In genomic region chr11:61425367-61426131, GRCh38 we compare ENCODE assay signal across 23 cellular contexts. TPM values are rescaled to one million over a fixed set of nuclear protein-coding genes. Genes with fewer than 3 reads are reported as not detected.
DNase-seq lines count a peak whose midpoint lies in the region; ATAC-seq and TF ChIP-seq lines count a peak whose summit lies in the region.
"Had no signal": no experiment of that assay in that cellular context is flagged by ENCODE, and none has a peak within 500 bp of the region (broad histone marks: within the 10 kb centered on the region; RNA-seq: fewer than 3 reads in every experiment).

No MANE protein-coding gene starts in this region.

- no peaks in the 10 kb centered on the region for H3K27me3 ChIP-seq in prostate gland (replicated peaks; ENCODE audit: insufficient read depth)
- H3K27me3 ChIP-seq: MG63, right atrium auricular region, SJCRH30, testis had no signal

- H3K4me3 Mint-ChIP-seq in activated naive CD8-positive, alpha-beta T cell = peak overlapping the region; percentile 61
- no peak overlapping the region for H3K4me3 Mint-ChIP-seq in activated naive CD8-positive, alpha-beta T cell treated with anti-CD3 and anti-CD28 coated beads for 36 hours
- H3K4me3 Mint-ChIP-seq in central memory CD8-positive, alpha-beta T cell = no peak overlapping the region
- H3K4me3 Mint-ChIP-seq: activated B cell treated with CpG ODN at 0.5 μM for 24 hours; endodermal cell; T-helper 1 cell treated with Interleukin-12 subunit alpha and Interleukin-12 subunit beta and Interleukin-4 antibody, amounts not matched to agents 30 μg/mL and 1 μg/mL, for 36 hours had no signal

- TF ChIP-seq CTCF in LNCaP clone FGC (IDR thresholded peaks at IDR 0.05; ENCODE audit: control insufficient read depth, extremely low read depth, insufficient read depth) (no peak), prostate gland (IDR thresholded peaks at IDR 0.05) (no peak)

- DNase-seq in activated naive CD8-positive, alpha-beta T cell treated with anti-CD3 and anti-CD28 coated beads for 36 hours = no peak
- DNase-seq in LNCaP clone FGC (ENCODE audit: low read depth) (peak; percentile 69), prostate gland (ENCODE audit: low spot score) (no peak), Ammon's horn (ENCODE audit: low spot score) (no peak), COLO668 (lab: John Stamatoyannopoulos, UW; ENCODE audit: unreplicated experiment) (no peak)
- no peak for DNase-seq in central memory CD8-positive, alpha-beta T cell (ENCODE audit: low spot score in 2 of 2)
- DNase-seq: activated B cell treated with CpG ODN at 0.5 μM for 24 hours, aorta, Calu3, cerebellar nuclear complex, endodermal cell, HCEC 1CT, MG63, NCI-H2227 treated with DMSO at 0.1 percent for 48 hours, NCI-H774, occipital lobe, SJCRH30, testis had no signal

- intact Hi-C loops in prostate gland (cut with DNase I) = no loop called here

- peaks cover 16% of the 10 kb centered on the region for H3K36me3 Mint-ChIP-seq in activated naive CD8-positive, alpha-beta T cell
- H3K36me3 Mint-ChIP-seq in activated naive CD8-positive, alpha-beta T cell treated with anti-CD3 and anti-CD28 coated beads for 36 hours = peaks cover 51% of the 10 kb centered on the region
- peaks cover 83% of the 10 kb centered on the region for H3K36me3 Mint-ChIP-seq in central memory CD8-positive, alpha-beta T cell (ENCODE audit: insufficient read depth)

- H3K4me1 ChIP-seq in prostate gland (replicated peaks) = peaks cover 7% of the 10 kb centered on the region
- H3K4me1 ChIP-seq: SJCRH30 had no signal

- peaks cover 61% of the 10 kb centered on the region for H3K4me1 Mint-ChIP-seq in activated naive CD8-positive, alpha-beta T cell (ENCODE audit: low read depth)
- peaks cover 54% of the 10 kb centered on the region for H3K4me1 Mint-ChIP-seq in activated naive CD8-positive, alpha-beta T cell treated with anti-CD3 and anti-CD28 coated beads for 36 hours
- peaks cover 43% of the 10 kb centered on the region for H3K4me1 Mint-ChIP-seq in central memory CD8-positive, alpha-beta T cell

- H3K4me3 ChIP-seq in LNCaP clone FGC (ENCODE audit: low read depth, low read length) = peak overlapping the region; percentile 38
- H3K4me3 ChIP-seq in prostate gland = no peak overlapping the region
- H3K4me3 ChIP-seq: MG63, PC-9, right atrium auricular region, SJCRH30, testis had no signal

- TF ChIP-seq POLR2A in prostate gland (IDR thresholded peaks at IDR 0.05) = no peak

- ATAC-seq in central memory CD8-positive, alpha-beta T cell (replicated peaks; ENCODE audit: extremely low read depth, poor library complexity, severe bottlenecking) = no peak
- ATAC-seq in GM21825 (IDR thresholded peaks at IDR 0.05; ENCODE audit: unreplicated experiment) = no peak

- peak overlapping the region; percentile 61 for H3K27ac Mint-ChIP-seq in activated naive CD8-positive, alpha-beta T cell
- H3K27ac Mint-ChIP-seq in activated naive CD8-positive, alpha-beta T cell treated with anti-CD3 and anti-CD28 coated beads for 36 hours = no peak overlapping the region
- H3K27ac Mint-ChIP-seq in central memory CD8-positive, alpha-beta T cell (ENCODE audit: low read depth) = peak overlapping the region; percentile 9
- H3K27ac Mint-ChIP-seq: activated B cell treated with CpG ODN at 0.5 μM for 24 hours; endodermal cell; T-helper 1 cell treated with Interleukin-12 subunit alpha and Interleukin-12 subunit beta and Interleukin-4 antibody, amounts not matched to agents 30 μg/mL and 1 μg/mL, for 36 hours had no signal

- peak overlapping the region; percentile 36 to 65 for H3K27ac ChIP-seq in prostate gland
- H3K27ac ChIP-seq: PC-9, right atrium auricular region, SJCRH30, testis had no signal

- H3K9me3 ChIP-seq in prostate gland = no peaks in the 10 kb centered on the region
- H3K9me3 ChIP-seq: MG63, right atrium auricular region, SJCRH30, testis had no signal

- no peaks in the 10 kb centered on the region for H3K27me3 Mint-ChIP-seq in activated naive CD8-positive, alpha-beta T cell
- H3K27me3 Mint-ChIP-seq in activated naive CD8-positive, alpha-beta T cell treated with anti-CD3 and anti-CD28 coated beads for 36 hours = no peaks in the 10 kb centered on the region
- H3K27me3 Mint-ChIP-seq in central memory CD8-positive, alpha-beta T cell = no peaks in the 10 kb centered on the region
- H3K27me3 Mint-ChIP-seq: activated B cell treated with CpG ODN at 0.5 μM for 24 hours had no signal

- H3K9me3 Mint-ChIP-seq in activated naive CD8-positive, alpha-beta T cell (ENCODE audit: low read depth) = no peaks in the 10 kb centered on the region
- H3K9me3 Mint-ChIP-seq in activated naive CD8-positive, alpha-beta T cell treated with anti-CD3 and anti-CD28 coated beads for 36 hours = no peaks in the 10 kb centered on the region
- no peaks in the 10 kb centered on the region for H3K9me3 Mint-ChIP-seq in central memory CD8-positive, alpha-beta T cell
- H3K9me3 Mint-ChIP-seq: activated B cell treated with CpG ODN at 0.5 μM for 24 hours; endodermal cell; T-helper 1 cell treated with Interleukin-12 subunit alpha and Interleukin-12 subunit beta and Interleukin-4 antibody, amounts not matched to agents 30 μg/mL and 1 μg/mL, for 36 hours had no signal

- WGBS in prostate gland = 84% methylated on average over 1 of the region's 1 CpG

- peaks cover 0 to 9% of the 10 kb centered on the region in 2 donors for H3K36me3 ChIP-seq in prostate gland

RNA-seq across cellular contexts. Expression of gene CPSF7, which starts 4.2 kb away (rescaled TPM):
- 100 to 1,000 TPM; 123 to 139 TPM for total RNA-seq in activated naive CD8-positive, alpha-beta T cell treated with anti-CD3 and anti-CD28 coated beads for 36 hours
- 10 to 100 TPM; 44.7 to 66.8 TPM for total RNA-seq in prostate gland

RNA-seq across cellular contexts. Expression of gene SDHAF2, which starts 4.4 kb away (rescaled TPM):
- 10 to 100 TPM; 41.7 to 44.4 TPM for total RNA-seq in activated naive CD8-positive, alpha-beta T cell treated with anti-CD3 and anti-CD28 coated beads for 36 hours
- 10 to 100 TPM; 24.6 to 59.4 TPM for total RNA-seq in prostate gland

RNA-seq across cellular contexts. Expression of gene TMEM216, which starts 33.2 kb away (rescaled TPM):
- total RNA-seq in activated naive CD8-positive, alpha-beta T cell treated with anti-CD3 and anti-CD28 coated beads for 36 hours = 10 to 100 TPM; 12.6 to 14.0 TPM
- 10 to 100 TPM; 13.3 to 24.1 TPM for total RNA-seq in prostate gland
